Comparison of ENCODE assay signal across 9 cellular contexts in the genomic region with DNA sequence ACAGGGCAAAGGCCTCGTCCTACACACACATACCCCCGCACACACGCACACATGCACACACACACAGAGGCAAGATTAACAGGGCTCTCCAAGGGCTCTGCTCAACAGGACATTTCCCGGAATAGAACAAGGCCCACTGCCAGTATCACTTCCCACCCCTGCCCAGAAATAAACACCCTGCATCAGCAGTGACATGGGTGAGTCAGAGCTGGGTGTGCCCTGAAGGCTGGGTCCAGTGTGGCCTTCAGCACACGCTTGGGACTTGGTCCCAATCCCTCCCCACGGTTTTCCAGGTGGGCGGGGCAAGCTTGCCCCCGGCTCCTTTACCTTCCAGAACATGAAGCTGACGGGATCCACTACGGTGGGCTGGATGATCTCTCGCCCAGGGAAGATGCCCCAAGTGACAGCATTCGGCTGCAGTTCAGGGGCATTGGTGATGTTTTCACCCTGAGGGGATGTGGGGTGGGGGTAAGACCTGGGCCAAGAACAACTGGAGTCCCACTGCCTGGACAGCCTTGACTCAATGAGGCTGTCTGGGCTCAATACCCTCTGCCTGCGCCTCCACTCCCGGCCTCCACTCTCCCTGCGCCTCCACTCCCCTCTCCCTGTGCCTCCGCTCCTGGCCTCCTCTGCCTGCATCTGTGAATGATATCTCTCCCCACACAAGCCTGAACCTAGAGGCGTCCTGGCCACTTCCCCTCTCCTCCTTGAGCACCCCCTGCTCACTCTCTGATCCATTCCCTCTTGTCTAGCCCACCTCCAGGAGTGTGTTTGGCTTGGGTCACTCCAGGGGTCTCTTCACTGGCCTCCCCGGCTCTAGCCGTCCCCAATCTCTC. TPM values are rescaled to one million over a fixed set of nuclear protein-coding genes. Genes with fewer than 3 reads are reported as not detected.
A peak's percentile ranks its signal among the peaks of the same experiment; 100 is the strongest.
DNase-seq lines count a peak whose midpoint lies in the region; ATAC-seq and TF ChIP-seq lines count a peak whose summit lies in the region.
"Had no signal": no experiment of that assay in that cellular context is flagged by ENCODE, and none has a peak within 500 bp of the region (broad histone marks: within the 10 kb centered on the region; RNA-seq: fewer than 3 reads in every experiment).

No MANE protein-coding gene starts in this region.

- no peak overlapping the region for H3K4me3 ChIP-seq in HFF-Myc (replicated peaks; ENCODE audit: low read depth, low read length)
- no peak overlapping the region for H3K4me3 ChIP-seq in astrocyte of the spinal cord (ENCODE audit: low read depth, low read length)

- ATAC-seq in stimulated activated memory B cell treated with anti-CD40 and anti-IgM and Interleukin-4, amounts not matched to agents 10 μg/mL and 1 μg/mL and 100 μg/mL, for 72 hours, result peak; percentile 73
- no peak for ATAC-seq in GM18868 (IDR thresholded peaks at IDR 0.05; ENCODE audit: unreplicated experiment)
- no peak for ATAC-seq in stimulated activated naive CD8-positive, alpha-beta T cell treated with anti-CD3 and anti-CD28 coated beads, Interleukin-15, amount 100 ng/mL, for 72 hours

- POLR2A ChIA-PET in activated CD4-positive, alpha-beta T cell treated with anti-CD3 and anti-CD28 coated beads, Interleukin-2, amount 10 ng/mL, durations not matched to agents 7 days and 5 days (lab: Charles Lee), result no interaction called here

- H3K27ac Mint-ChIP-seq in immature natural killer cell, result peak overlapping the region in 4 of 6 donors; percentile 24 to 74 (median 46)
- peak overlapping the region; percentile 75 for H3K27ac Mint-ChIP-seq in stimulated activated memory B cell treated with anti-CD40 and anti-IgM and Interleukin-4, amounts not matched to agents 10 μg/mL and 1 μg/mL and 100 μg/mL, for 72 hours
- no peak overlapping the region for H3K27ac Mint-ChIP-seq in activated CD4-positive, alpha-beta T cell treated with anti-CD3 and anti-CD28 coated beads, Interleukin-2, amount 10 ng/mL, durations not matched to agents 7 days and 5 days
- peak overlapping the region in 1 of 2 donors; percentile 81 for H3K27ac Mint-ChIP-seq in stimulated activated naive CD8-positive, alpha-beta T cell treated with anti-CD3 and anti-CD28 coated beads, Interleukin-15, amount 100 ng/mL, for 72 hours

- H3K36me3 Mint-ChIP-seq in immature natural killer cell, result peaks cover 11 to 26% (median 11%) of the 10 kb centered on the region in 3 donors
- H3K36me3 Mint-ChIP-seq in stimulated activated memory B cell treated with anti-CD40 and anti-IgM and Interleukin-4, amounts not matched to agents 10 μg/mL and 1 μg/mL and 100 μg/mL, for 72 hours, result peaks cover 48% of the 10 kb centered on the region
- H3K36me3 Mint-ChIP-seq in activated CD4-positive, alpha-beta T cell treated with anti-CD3 and anti-CD28 coated beads, Interleukin-2, amount 10 ng/mL, durations not matched to agents 7 days and 5 days (ENCODE audit: low read depth), result peaks cover 12% of the 10 kb centered on the region

- no peaks in the 10 kb centered on the region for H3K4me1 Mint-ChIP-seq in immature natural killer cell
- H3K4me1 Mint-ChIP-seq in stimulated activated memory B cell treated with anti-CD40 and anti-IgM and Interleukin-4, amounts not matched to agents 10 μg/mL and 1 μg/mL and 100 μg/mL, for 72 hours, result peaks cover 31% of the 10 kb centered on the region
- peaks cover under 1% of the 10 kb centered on the region for H3K4me1 Mint-ChIP-seq in activated CD4-positive, alpha-beta T cell treated with anti-CD3 and anti-CD28 coated beads, Interleukin-2, amount 10 ng/mL, durations not matched to agents 7 days and 5 days
- no peaks in the 10 kb centered on the region for H3K4me1 Mint-ChIP-seq in stimulated activated naive CD8-positive, alpha-beta T cell treated with anti-CD3 and anti-CD28 coated beads, Interleukin-15, amount 100 ng/mL, for 72 hours

- peaks cover 0 to 1% (median 0%) of the 10 kb centered on the region in 3 donors for H3K27me3 Mint-ChIP-seq in immature natural killer cell (ENCODE audit: low read depth in 3 of 3)
- H3K27me3 Mint-ChIP-seq in stimulated activated memory B cell treated with anti-CD40 and anti-IgM and Interleukin-4, amounts not matched to agents 10 μg/mL and 1 μg/mL and 100 μg/mL, for 72 hours, result no peaks in the 10 kb centered on the region
- H3K27me3 Mint-ChIP-seq in activated CD4-positive, alpha-beta T cell treated with anti-CD3 and anti-CD28 coated beads, Interleukin-2, amount 10 ng/mL, durations not matched to agents 7 days and 5 days, result no peaks in the 10 kb centered on the region
- no peaks in the 10 kb centered on the region for H3K27me3 Mint-ChIP-seq in stimulated activated naive CD8-positive, alpha-beta T cell treated with anti-CD3 and anti-CD28 coated beads, Interleukin-15, amount 100 ng/mL, for 72 hours

- DNase-seq in HFF-Myc (ENCODE audit: extremely low read depth, low read depth), result peak; percentile 79
- peak; percentile 90 for DNase-seq in astrocyte of the spinal cord (ENCODE audit: low read depth, low spot score)
- DNase-seq in immature natural killer cell, result no peak
- no peak for DNase-seq in activated CD4-positive, alpha-beta T cell treated with anti-CD3 and anti-CD28 coated beads, Interleukin-2, amount 10 ng/mL, durations not matched to agents 7 days and 5 days
- DNase-seq in KBM-7, result no peak
- DNase-seq in stimulated activated naive CD8-positive, alpha-beta T cell treated with anti-CD3 and anti-CD28 coated beads, Interleukin-15, amount 100 ng/mL, for 72 hours, result no peak

- in situ Hi-C loops in astrocyte of the spinal cord (cut with HindIII; ENCODE audit: low sequenced_read_pairs), result no loop called here
- in situ Hi-C loops in KBM-7 (cut with MboI; ENCODE audit: low pct_unique_long_range_greater_than_20kb, low sequenced_read_pairs), result no loop called here

- no peaks in the 10 kb centered on the region for H3K9me3 Mint-ChIP-seq in immature natural killer cell
- no peaks in the 10 kb centered on the region for H3K9me3 Mint-ChIP-seq in stimulated activated memory B cell treated with anti-CD40 and anti-IgM and Interleukin-4, amounts not matched to agents 10 μg/mL and 1 μg/mL and 100 μg/mL, for 72 hours
- H3K9me3 Mint-ChIP-seq in activated CD4-positive, alpha-beta T cell treated with anti-CD3 and anti-CD28 coated beads, Interleukin-2, amount 10 ng/mL, durations not matched to agents 7 days and 5 days, result no peaks in the 10 kb centered on the region
- H3K9me3 Mint-ChIP-seq in stimulated activated naive CD8-positive, alpha-beta T cell treated with anti-CD3 and anti-CD28 coated beads, Interleukin-15, amount 100 ng/mL, for 72 hours, result no peaks in the 10 kb centered on the region

- CTCF ChIA-PET in activated CD4-positive, alpha-beta T cell treated with anti-CD3 and anti-CD28 coated beads, Interleukin-2, amount 10 ng/mL, durations not matched to agents 7 days and 5 days (lab: Charles Lee), result no interaction called here

- no peak overlapping the region for H3K4me3 Mint-ChIP-seq in immature natural killer cell
- no peak overlapping the region for H3K4me3 Mint-ChIP-seq in stimulated activated memory B cell treated with anti-CD40 and anti-IgM and Interleukin-4, amounts not matched to agents 10 μg/mL and 1 μg/mL and 100 μg/mL, for 72 hours
- H3K4me3 Mint-ChIP-seq in activated CD4-positive, alpha-beta T cell treated with anti-CD3 and anti-CD28 coated beads, Interleukin-2, amount 10 ng/mL, durations not matched to agents 7 days and 5 days, result no peak overlapping the region
- no peak overlapping the region for H3K4me3 Mint-ChIP-seq in stimulated activated naive CD8-positive, alpha-beta T cell treated with anti-CD3 and anti-CD28 coated beads, Interleukin-15, amount 100 ng/mL, for 72 hours

- TF ChIP-seq CTCF in HFF-Myc (IDR thresholded peaks at IDR 0.05; ENCODE audit: low read depth, low read length, missing control alignments), result no peak
- TF ChIP-seq CTCF in astrocyte of the spinal cord (IDR thresholded peaks at IDR 0.05; ENCODE audit: low read depth, low read length), result no peak

RNA-seq across cellular contexts. Expression of gene MTHFR, which starts 14.7 kb away (rescaled TPM):
- 10 to 100 TPM in 1 of 3 donors, 1 to 10 TPM in 2; 5.0 to 15.2 (median 7.6) TPM for polyA plus RNA-seq in immature natural killer cell
- total RNA-seq in activated CD4-positive, alpha-beta T cell treated with anti-CD3 and anti-CD28 coated beads, Interleukin-2, amount 10 ng/mL, durations not matched to agents 7 days and 5 days, result 10 to 100 TPM; 23.8 to 29.0 TPM

RNA-seq across cellular contexts. Expression of gene CLCN6, which starts 14.9 kb away (rescaled TPM):
- 1 to 10 TPM; 1.1 to 3.6 (median 1.5) TPM for polyA plus RNA-seq in immature natural killer cell
- total RNA-seq in activated CD4-positive, alpha-beta T cell treated with anti-CD3 and anti-CD28 coated beads, Interleukin-2, amount 10 ng/mL, durations not matched to agents 7 days and 5 days, result 10 to 100 TPM; 13.2 to 15.7 TPM

RNA-seq across cellular contexts. Expression of gene C1orf167, which starts 29.1 kb away (rescaled TPM):
- 1 to 10 TPM in 1 of 3 donors, not detected in 2; 3.0 TPM for polyA plus RNA-seq in immature natural killer cell
- not detected for total RNA-seq in activated CD4-positive, alpha-beta T cell treated with anti-CD3 and anti-CD28 coated beads, Interleukin-2, amount 10 ng/mL, durations not matched to agents 7 days and 5 days
- total RNA-seq: mononuclear cell had no signal

RNA-seq across cellular contexts. Expression of gene AGTRAP, which starts 55.2 kb away (rescaled TPM):
- 100 to 1,000 TPM; 319 to 591 (median 324) TPM for polyA plus RNA-seq in immature natural killer cell
- total RNA-seq in activated CD4-positive, alpha-beta T cell treated with anti-CD3 and anti-CD28 coated beads, Interleukin-2, amount 10 ng/mL, durations not matched to agents 7 days and 5 days, result 10 to 100 TPM; 41.3 to 42.7 TPM

RNA-seq across cellular contexts. Expression of gene NPPA, which starts 56.5 kb away (rescaled TPM):
- polyA plus RNA-seq in immature natural killer cell, result not detected
- total RNA-seq in activated CD4-positive, alpha-beta T cell treated with anti-CD3 and anti-CD28 coated beads, Interleukin-2, amount 10 ng/mL, durations not matched to agents 7 days and 5 days, result not detected
- total RNA-seq: mononuclear cell had no signal

Comparison
In these comparisons a context has a peak if more than half of its experiments do, and no peak if none do; other contexts are left out.
1. DNase-seq: peak in HFF-Myc (single experiment) and astrocyte of the spinal cord (single experiment); none in immature natural killer cell (0 of 3), activated CD4-positive, alpha-beta T cell treated with anti-CD3 and anti-CD28 coated beads, Interleukin-2, amount 10 ng/mL, durations not matched to agents 7 days and 5 days (single experiment), KBM-7 (single experiment) and stimulated activated naive CD8-positive, alpha-beta T cell treated with anti-CD3 and anti-CD28 coated beads, Interleukin-15, amount 100 ng/mL, for 72 hours (0 of 2).